ENCODE assay signal across 1 cellular context in the genomic region with DNA sequence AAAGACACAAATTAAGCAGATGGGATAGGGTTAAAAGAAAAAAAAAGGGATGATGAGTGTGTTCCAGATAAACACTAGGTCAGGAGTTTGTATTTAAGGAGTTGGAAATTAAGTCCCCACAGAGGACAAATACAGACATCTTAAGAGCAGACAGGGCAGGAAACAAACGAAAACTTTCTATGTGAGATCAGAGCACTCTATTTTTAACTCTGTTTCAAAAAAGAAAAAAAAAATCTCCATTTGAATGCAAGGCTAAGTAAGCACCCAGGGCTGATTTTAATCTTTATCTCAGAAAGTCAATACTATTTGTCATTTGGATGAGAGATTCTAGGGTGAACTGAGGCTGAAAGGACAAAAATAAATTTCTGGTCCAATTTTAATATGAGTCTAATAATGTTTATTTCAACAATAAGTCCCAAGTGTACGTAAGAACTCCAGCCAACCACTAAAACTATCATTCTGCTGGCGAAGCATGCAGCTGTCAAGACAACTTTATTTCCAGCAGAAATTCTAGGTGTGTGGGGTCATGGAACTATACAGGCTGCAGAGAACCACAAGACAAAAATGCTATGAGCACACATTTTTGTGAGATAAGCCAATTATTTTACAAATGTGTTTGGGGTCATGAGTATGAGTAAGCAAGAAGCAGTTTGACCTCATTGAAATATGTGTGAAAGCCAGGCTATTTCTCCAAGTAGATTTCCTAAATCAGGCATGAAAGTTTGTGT.
TF ChIP-seq lines count a peak whose summit lies in the region.

No MANE protein-coding gene starts in this region.

TF ChIP-seq in GM23338, 12 proteins besides CTCF, POLR2A, EP300 and RAD21 (continued from another document):
- TF ChIP-seq, protein P1, sequence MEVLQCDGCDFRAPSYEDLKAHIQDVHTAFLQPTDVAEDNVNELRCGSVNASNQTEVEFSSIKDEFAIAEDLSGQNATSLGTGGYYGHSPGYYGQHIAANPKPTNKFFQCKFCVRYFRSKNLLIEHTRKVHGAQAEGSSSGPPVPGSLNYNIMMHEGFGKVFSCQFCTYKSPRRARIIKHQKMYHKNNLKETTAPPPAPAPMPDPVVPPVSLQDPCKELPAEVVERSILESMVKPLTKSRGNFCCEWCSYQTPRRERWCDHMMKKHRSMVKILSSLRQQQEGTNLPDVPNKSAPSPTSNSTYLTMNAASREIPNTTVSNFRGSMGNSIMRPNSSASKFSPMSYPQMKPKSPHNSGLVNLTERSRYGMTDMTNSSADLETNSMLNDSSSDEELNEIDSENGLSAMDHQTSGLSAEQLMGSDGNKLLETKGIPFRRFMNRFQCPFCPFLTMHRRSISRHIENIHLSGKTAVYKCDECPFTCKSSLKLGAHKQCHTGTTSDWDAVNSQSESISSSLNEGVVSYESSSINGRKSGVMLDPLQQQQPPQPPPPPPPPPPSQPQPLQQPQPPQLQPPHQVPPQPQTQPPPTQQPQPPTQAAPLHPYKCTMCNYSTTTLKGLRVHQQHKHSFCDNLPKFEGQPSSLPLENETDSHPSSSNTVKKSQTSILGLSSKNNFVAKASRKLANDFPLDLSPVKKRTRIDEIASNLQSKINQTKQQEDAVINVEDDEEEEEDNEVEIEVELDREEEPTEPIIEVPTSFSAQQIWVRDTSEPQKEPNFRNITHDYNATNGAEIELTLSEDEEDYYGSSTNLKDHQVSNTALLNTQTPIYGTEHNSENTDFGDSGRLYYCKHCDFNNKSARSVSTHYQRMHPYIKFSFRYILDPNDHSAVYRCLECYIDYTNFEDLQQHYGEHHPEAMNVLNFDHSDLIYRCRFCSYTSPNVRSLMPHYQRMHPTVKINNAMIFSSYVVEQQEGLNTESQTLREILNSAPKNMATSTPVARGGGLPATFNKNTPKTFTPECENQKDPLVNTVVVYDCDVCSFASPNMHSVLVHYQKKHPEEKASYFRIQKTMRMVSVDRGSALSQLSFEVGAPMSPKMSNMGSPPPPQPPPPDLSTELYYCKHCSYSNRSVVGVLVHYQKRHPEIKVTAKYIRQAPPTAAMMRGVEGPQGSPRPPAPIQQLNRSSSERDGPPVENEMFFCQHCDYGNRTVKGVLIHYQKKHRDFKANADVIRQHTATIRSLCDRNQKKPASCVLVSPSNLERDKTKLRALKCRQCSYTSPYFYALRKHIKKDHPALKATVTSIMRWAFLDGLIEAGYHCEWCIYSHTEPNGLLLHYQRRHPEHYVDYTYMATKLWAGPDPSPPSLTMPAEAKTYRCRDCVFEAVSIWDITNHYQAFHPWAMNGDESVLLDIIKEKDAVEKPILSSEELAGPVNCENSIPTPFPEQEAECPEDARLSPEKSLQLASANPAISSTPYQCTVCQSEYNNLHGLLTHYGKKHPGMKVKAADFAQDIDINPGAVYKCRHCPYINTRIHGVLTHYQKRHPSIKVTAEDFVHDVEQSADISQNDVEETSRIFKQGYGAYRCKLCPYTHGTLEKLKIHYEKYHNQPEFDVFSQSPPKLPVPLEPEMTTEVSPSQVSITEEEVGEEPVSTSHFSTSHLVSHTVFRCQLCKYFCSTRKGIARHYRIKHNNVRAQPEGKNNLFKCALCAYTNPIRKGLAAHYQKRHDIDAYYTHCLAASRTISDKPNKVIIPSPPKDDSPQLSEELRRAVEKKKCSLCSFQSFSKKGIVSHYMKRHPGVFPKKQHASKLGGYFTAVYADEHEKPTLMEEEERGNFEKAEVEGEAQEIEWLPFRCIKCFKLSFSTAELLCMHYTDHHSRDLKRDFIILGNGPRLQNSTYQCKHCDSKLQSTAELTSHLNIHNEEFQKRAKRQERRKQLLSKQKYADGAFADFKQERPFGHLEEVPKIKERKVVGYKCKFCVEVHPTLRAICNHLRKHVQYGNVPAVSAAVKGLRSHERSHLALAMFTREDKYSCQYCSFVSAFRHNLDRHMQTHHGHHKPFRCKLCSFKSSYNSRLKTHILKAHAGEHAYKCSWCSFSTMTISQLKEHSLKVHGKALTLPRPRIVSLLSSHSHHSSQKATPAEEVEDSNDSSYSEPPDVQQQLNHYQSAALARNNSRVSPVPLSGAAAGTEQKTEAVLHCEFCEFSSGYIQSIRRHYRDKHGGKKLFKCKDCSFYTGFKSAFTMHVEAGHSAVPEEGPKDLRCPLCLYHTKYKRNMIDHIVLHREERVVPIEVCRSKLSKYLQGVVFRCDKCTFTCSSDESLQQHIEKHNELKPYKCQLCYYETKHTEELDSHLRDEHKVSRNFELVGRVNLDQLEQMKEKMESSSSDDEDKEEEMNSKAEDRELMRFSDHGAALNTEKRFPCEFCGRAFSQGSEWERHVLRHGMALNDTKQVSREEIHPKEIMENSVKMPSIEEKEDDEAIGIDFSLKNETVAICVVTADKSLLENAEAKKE (CRISPR knock-in tag; IDR thresholded peaks at IDR 0.05) = no peak
